2 cellular contexts compared by ENCODE assay signal in the genomic region with DNA sequence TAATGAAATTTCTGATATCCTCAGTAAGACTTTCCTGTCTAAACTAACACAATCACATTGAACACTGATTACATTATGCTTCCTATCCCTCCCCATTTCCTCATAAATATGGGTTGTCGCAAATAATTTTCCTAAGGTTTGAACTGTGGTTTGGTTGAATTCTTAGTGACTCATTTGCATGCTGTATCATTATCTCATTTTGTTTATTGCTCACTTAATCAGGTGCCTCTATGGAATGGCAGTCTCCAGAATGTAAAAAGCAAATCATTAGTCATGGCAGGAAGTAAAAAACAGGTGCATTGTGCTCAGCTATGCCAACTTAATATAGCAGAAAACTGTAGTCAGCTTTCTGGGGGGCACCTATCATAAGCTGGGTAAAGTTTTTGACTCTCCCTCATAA.
TF ChIP-seq lines count a peak whose summit lies in the region.

No MANE protein-coding gene starts in this region.

TF ChIP-seq in SK-N-SH, 30 proteins besides CTCF, POLR2A, EP300 and RAD21:
- TF ChIP-seq TCF12 (IDR thresholded peaks at IDR 0.05): 0 out of 2 replicates have a peak, but pooled peaks have one; percentile 19
- peak; percentile 6; the same call in 1 of the 2 replicates for TF ChIP-seq JUND (IDR thresholded peaks at IDR 0.05)
- no peak for TF ChIP-seq RCOR1 (IDR thresholded peaks at IDR 0.05; ENCODE audit: low read length)
TF ChIP-seq in SK-N-SH: peak in this region for 2.

TF ChIP-seq in SK-N-SH treated with all-trans-retinoic acid at 6 μM for 48 hours, 23 proteins besides CTCF, POLR2A, EP300 and RAD21:
- no peak for TF ChIP-seq ZNF565 (CRISPR knock-in tag; conservative IDR thresholded peaks at IDR 0.05; ENCODE audit: low read depth)
- no peak for TF ChIP-seq ZNF70 (CRISPR knock-in tag; IDR thresholded peaks at IDR 0.05)
- TF ChIP-seq, protein P1, sequence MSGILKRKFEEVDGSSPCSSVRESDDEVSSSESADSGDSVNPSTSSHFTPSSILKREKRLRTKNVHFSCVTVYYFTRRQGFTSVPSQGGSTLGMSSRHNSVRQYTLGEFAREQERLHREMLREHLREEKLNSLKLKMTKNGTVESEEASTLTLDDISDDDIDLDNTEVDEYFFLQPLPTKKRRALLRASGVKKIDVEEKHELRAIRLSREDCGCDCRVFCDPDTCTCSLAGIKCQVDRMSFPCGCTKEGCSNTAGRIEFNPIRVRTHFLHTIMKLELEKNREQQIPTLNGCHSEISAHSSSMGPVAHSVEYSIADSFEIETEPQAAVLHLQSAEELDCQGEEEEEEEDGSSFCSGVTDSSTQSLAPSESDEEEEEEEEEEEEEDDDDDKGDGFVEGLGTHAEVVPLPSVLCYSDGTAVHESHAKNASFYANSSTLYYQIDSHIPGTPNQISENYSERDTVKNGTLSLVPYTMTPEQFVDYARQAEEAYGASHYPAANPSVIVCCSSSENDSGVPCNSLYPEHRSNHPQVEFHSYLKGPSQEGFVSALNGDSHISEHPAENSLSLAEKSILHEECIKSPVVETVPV (CRISPR knock-in tag; IDR thresholded peaks at IDR 0.05): no peak
- no peak for TF ChIP-seq GLIS3 (CRISPR knock-in tag; IDR thresholded peaks at IDR 0.05)
- TF ChIP-seq TOX (CRISPR knock-in tag; IDR thresholded peaks at IDR 0.05; ENCODE audit: borderline replicate concordance): no peak
- TF ChIP-seq, protein P2, sequence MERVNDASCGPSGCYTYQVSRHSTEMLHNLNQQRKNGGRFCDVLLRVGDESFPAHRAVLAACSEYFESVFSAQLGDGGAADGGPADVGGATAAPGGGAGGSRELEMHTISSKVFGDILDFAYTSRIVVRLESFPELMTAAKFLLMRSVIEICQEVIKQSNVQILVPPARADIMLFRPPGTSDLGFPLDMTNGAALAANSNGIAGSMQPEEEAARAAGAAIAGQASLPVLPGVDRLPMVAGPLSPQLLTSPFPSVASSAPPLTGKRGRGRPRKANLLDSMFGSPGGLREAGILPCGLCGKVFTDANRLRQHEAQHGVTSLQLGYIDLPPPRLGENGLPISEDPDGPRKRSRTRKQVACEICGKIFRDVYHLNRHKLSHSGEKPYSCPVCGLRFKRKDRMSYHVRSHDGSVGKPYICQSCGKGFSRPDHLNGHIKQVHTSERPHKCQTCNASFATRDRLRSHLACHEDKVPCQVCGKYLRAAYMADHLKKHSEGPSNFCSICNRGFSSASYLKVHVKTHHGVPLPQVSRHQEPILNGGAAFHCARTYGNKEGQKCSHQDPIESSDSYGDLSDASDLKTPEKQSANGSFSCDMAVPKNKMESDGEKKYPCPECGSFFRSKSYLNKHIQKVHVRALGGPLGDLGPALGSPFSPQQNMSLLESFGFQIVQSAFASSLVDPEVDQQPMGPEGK (CRISPR knock-in tag; IDR thresholded peaks at IDR 0.05; ENCODE audit: borderline replicate concordance): no peak
- TF ChIP-seq TCF4 (CRISPR knock-in tag; IDR thresholded peaks at IDR 0.05; ENCODE audit: borderline replicate concordance): no peak
- no peak for TF ChIP-seq OSR1 (CRISPR knock-in tag; IDR thresholded peaks at IDR 0.05)
- no peak for TF ChIP-seq PPARA (CRISPR knock-in tag; IDR thresholded peaks at IDR 0.05; ENCODE audit: borderline replicate concordance)
- TF ChIP-seq RARB (CRISPR knock-in tag; IDR thresholded peaks at IDR 0.05): no peak
